In the genomic region with DNA sequence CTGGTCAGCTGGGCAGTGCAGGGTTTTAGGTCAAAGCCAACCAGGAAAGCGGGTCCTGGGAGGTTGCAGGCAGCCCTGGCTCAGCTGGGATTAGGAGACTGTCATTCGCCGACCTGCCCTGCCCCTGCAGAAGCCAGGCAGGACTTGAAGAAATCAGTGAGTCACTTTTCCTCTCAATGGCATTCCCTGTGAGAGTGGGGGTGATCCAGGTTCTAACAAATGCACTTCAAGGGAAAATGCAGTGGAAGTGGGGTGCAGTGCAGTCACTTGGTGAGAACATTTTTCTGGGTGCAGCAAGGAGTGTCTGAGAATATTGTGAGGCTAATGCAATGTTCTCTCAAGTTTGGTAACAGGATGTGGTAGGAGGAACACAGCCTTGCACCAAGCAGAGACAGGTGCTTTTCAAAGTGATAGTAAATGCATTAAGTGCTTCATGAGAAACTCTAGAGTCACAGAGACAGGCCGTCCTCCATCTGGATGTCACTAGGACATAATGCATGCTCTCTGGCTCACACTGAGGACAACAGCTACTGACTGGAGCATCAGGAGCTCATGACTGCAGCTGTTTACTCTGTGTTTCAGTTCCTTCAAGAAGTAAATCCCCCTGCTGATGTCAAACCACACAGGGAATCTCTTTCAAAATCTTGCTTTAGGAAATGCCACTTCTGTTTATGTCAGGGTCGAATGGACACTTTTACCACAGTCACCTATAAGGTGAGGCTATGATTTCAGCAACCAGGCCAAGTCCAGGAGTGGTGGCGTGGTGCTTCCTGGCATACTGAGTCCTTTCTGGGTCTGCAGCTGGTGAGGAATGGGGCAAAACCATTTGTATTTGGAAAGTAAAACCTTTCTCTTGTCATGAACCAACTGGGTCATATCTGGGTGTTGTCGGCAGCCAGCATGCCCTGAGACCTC, we compare ENCODE assay signal across 1 cellular context.
TF ChIP-seq lines count a peak whose summit lies in the region.

No MANE protein-coding gene starts in this region.

TF ChIP-seq in A549, 52 proteins besides CTCF, POLR2A, EP300 and RAD21 (continued from another document):
- TF ChIP-seq, protein P1, sequence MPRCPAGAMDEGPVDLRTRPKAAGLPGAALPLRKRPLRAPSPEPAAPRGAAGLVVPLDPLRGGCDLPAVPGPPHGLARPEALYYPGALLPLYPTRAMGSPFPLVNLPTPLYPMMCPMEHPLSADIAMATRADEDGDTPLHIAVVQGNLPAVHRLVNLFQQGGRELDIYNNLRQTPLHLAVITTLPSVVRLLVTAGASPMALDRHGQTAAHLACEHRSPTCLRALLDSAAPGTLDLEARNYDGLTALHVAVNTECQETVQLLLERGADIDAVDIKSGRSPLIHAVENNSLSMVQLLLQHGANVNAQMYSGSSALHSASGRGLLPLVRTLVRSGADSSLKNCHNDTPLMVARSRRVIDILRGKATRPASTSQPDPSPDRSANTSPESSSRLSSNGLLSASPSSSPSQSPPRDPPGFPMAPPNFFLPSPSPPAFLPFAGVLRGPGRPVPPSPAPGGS (IDR thresholded peaks at IDR 0.05), result no peak
- TF ChIP-seq MYC (IDR thresholded peaks at IDR 0.05; ENCODE audit: borderline replicate concordance, low read length), result no peak
- no peak for TF ChIP-seq BHLHE40 (IDR thresholded peaks at IDR 0.05; ENCODE audit: low read depth, low read length)
- TF ChIP-seq JUNB (IDR thresholded peaks at IDR 0.05), result no peak
- TF ChIP-seq JUN (IDR thresholded peaks at IDR 0.05), result no peak
- no peak for TF ChIP-seq EHF (CRISPR knock-in tag; IDR thresholded peaks at IDR 0.05)
- TF ChIP-seq EHMT2 (IDR thresholded peaks at IDR 0.05; ENCODE audit: low read depth), result no peak
- TF ChIP-seq ZSCAN20 (CRISPR knock-in tag; IDR thresholded peaks at IDR 0.05), result no peak
- no peak for TF ChIP-seq ZC3H11A (IDR thresholded peaks at IDR 0.05)
- TF ChIP-seq, protein P2, sequence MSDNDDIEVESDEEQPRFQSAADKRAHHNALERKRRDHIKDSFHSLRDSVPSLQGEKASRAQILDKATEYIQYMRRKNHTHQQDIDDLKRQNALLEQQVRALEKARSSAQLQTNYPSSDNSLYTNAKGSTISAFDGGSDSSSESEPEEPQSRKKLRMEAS (IDR thresholded peaks at IDR 0.05), result no peak
- no peak for TF ChIP-seq GATA3 (IDR thresholded peaks at IDR 0.05; ENCODE audit: borderline replicate concordance)
- no peak for TF ChIP-seq CHD2 (IDR thresholded peaks at IDR 0.05; ENCODE audit: low read length, partially characterized antibody)
- TF ChIP-seq, protein P3, sequence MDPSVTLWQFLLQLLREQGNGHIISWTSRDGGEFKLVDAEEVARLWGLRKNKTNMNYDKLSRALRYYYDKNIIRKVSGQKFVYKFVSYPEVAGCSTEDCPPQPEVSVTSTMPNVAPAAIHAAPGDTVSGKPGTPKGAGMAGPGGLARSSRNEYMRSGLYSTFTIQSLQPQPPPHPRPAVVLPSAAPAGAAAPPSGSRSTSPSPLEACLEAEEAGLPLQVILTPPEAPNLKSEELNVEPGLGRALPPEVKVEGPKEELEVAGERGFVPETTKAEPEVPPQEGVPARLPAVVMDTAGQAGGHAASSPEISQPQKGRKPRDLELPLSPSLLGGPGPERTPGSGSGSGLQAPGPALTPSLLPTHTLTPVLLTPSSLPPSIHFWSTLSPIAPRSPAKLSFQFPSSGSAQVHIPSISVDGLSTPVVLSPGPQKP (IDR thresholded peaks at IDR 0.05; ENCODE audit: low read depth, low read length), result no peak
